In the genomic region with DNA sequence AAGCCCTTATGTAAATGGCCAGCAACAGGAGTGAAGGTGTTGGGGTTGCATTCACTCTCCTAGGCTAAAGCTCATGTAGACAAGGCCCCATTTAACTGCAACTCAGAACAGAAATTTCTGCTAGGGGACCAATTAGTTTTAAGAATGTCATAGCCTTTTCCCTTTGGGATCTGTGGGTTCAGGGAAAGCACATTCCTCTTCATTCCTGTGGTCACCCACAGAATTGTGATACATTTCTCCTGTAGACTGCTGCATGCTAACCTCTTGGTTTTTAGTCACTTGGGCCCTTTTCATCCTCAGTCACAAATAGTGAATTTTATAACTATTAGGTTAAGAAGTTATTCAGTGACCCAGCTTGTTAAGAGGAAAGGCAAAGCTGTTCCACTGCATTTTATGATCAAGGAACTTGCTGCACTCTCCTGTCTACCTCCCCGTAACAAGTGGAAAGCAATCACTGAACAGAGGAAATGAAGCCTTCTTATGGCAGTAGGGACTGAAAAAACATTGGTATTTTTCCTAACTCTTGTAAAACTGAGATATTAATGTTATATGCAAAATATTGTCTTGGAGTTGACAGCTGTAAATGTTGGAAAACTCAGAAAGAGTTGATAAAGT, we compare ENCODE assay signal across 14 cellular contexts.
DNase-seq lines count a peak whose midpoint lies in the region; TF ChIP-seq lines count a peak whose summit lies in the region.
"Had no signal": no experiment of that assay in that cellular context is flagged by ENCODE, and none has a peak within 500 bp of the region (broad histone marks: within the 10 kb centered on the region; RNA-seq: fewer than 3 reads in every experiment).

No MANE protein-coding gene starts in this region.

- no peak overlapping the region for H3K4me3 ChIP-seq in AG10803 (ENCODE audit: low read length)
- H3K4me3 ChIP-seq: ovary had no signal

- DNase-seq in AG10803 (ENCODE audit: low read depth) (peak; percentile 95), LHCN-M2 (ENCODE audit: low read depth) (peak; percentile 98), dedifferentiated amniotic fluid mesenchymal stem cell (ENCODE audit: extremely low spot score) (peak; percentile 54), myocyte (ENCODE audit: low read depth) (peak; percentile 94), NOMO-1 treated with dmso at 0.1 percent for 144 hours (lab: John Stamatoyannopoulos, UW; ENCODE audit: unreplicated experiment) (no peak), dermis blood vessel endothelial cell (no peak), pons (ENCODE audit: low spot score) (no peak), RPMI8226 (no peak)
- DNase-seq: activated CD4-positive, alpha-beta T cell treated with anti-CD3 and anti-CD28 coated beads, Interleukin-2, amount 50 U/mL, for 4 hours; activated effector memory CD4-positive, alpha-beta T cell treated with Interleukin-2 at 50 U/mL for 16 hours; left cardiac atrium; NCI-H2081; ovary; stimulated activated CD4-positive, alpha-beta T cell treated with anti-CD3 and anti-CD28 coated beads, Interleukin-1b, Interleukin-23, amount 100 ng/mL, for 48 hours had no signal

- TF ChIP-seq CTCF in AG10803 (conservative IDR thresholded peaks at IDR 0.05; ENCODE audit: low read length) = no peak

Comparison
In these comparisons a context has a peak if more than half of its experiments do, and no peak if none do; other contexts are left out.
1. DNase-seq: peak in AG10803 (single experiment), LHCN-M2 (single experiment), dedifferentiated amniotic fluid mesenchymal stem cell (single experiment) and myocyte (single experiment); none in NOMO-1 treated with dmso at 0.1 percent for 144 hours (single experiment), dermis blood vessel endothelial cell (single experiment), pons (single experiment) and RPMI8226 (single experiment).